11 cellular contexts compared by ENCODE assay signal in the genomic region with DNA sequence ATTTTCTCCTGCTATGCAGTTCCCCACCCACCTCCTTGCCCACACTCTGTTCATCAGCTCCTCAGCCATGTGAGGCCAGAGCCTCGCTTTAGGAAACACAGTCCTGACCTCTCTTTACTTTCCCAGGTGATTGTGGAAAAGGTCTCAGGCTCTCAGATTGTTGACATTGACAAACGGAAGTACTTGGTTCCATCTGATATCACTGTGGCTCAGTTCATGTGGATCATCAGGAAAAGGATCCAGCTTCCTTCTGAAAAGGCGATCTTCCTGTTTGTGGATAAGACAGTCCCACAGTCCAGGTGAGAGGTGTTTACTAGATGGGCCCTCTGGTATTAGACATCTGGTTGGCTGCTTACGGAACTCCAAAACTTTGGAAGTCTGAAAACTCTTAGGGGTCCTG. TPM values are rescaled to one million over a fixed set of nuclear protein-coding genes. Genes with fewer than 3 reads are reported as not detected.
A peak's percentile ranks its signal among the peaks of the same experiment; 100 is the strongest.
DNase-seq lines count a peak whose midpoint lies in the region; ATAC-seq and TF ChIP-seq lines count a peak whose summit lies in the region.
"Had no signal": no experiment of that assay in that cellular context is flagged by ENCODE, and none has a peak within 500 bp of the region (broad histone marks: within the 10 kb centered on the region; RNA-seq: fewer than 3 reads in every experiment).

No MANE protein-coding gene starts in this region.

- ATAC-seq in left ventricle myocardium superior (no peak), memory B cell (ENCODE audit: low read depth) (no peak), body of pancreas (no peak)
- ATAC-seq in activated CD8-positive, alpha-beta T cell treated with anti-CD3 and anti-CD28 coated beads for 36 hours: no peak

- H3K36me3 ChIP-seq in left ventricle myocardium inferior: peaks cover 54% of the 10 kb centered on the region
- H3K36me3 ChIP-seq in subcutaneous abdominal adipose tissue (ENCODE audit: control insufficient read depth in 5 of 5, insufficient read depth in 5 of 5, low read length in 5 of 5): peaks cover 6 to 51% (median 41%) of the 10 kb centered on the region in 5 donors
- no peaks in the 10 kb centered on the region for H3K36me3 ChIP-seq in body of pancreas (replicated peaks in 1 of 2; ENCODE audit: insufficient read depth in 1 of 2, low read depth in 2 of 2)

- H3K27me3 Mint-ChIP-seq in activated CD8-positive, alpha-beta T cell treated with anti-CD3 and anti-CD28 coated beads for 36 hours: peaks cover 7% of the 10 kb centered on the region
- H3K27me3 Mint-ChIP-seq in memory B cell: no peaks in the 10 kb centered on the region

- H3K27ac ChIP-seq in left ventricle myocardium inferior (replicated peaks) (no peak overlapping the region), subcutaneous abdominal adipose tissue (ENCODE audit: low read depth, low read length) (no peak overlapping the region), body of pancreas (no peak overlapping the region)

- no peak overlapping the region for H3K27ac Mint-ChIP-seq in activated CD8-positive, alpha-beta T cell treated with anti-CD3 and anti-CD28 coated beads for 36 hours
- H3K27ac Mint-ChIP-seq in memory B cell: no peak overlapping the region

- H3K9me3 Mint-ChIP-seq in activated CD8-positive, alpha-beta T cell treated with anti-CD3 and anti-CD28 coated beads for 36 hours: no peaks in the 10 kb centered on the region
- no peaks in the 10 kb centered on the region for H3K9me3 Mint-ChIP-seq in memory B cell

- H3K4me1 Mint-ChIP-seq in activated CD8-positive, alpha-beta T cell treated with anti-CD3 and anti-CD28 coated beads for 36 hours (ENCODE audit: low read depth): peaks cover 40% of the 10 kb centered on the region
- H3K4me1 Mint-ChIP-seq in memory B cell: peaks cover 26% of the 10 kb centered on the region

- CTCF ChIA-PET in activated CD8-positive, alpha-beta T cell treated with anti-CD3 and anti-CD28 coated beads for 36 hours (lab: Charles Lee): interaction anchor here (2.5 kb wide), 1 partner anchor 103 kb away, joined by 9 read pairs; a partner anchor contains a TSS

- no peak for TF ChIP-seq POLR2A in body of pancreas (IDR thresholded peaks at IDR 0.05)

- peak overlapping the region; percentile 93 for H3K4me3 Mint-ChIP-seq in activated CD8-positive, alpha-beta T cell treated with anti-CD3 and anti-CD28 coated beads for 36 hours
- H3K4me3 Mint-ChIP-seq in memory B cell: peak overlapping the region; percentile 89

- TF ChIP-seq CTCF in left ventricle myocardium inferior (IDR thresholded peaks at IDR 0.05; ENCODE audit: borderline replicate concordance) (no peak), body of pancreas (IDR thresholded peaks at IDR 0.05) (no peak)
- no peak for TF ChIP-seq CTCF in activated CD8-positive, alpha-beta T cell treated with anti-CD3 and anti-CD28 coated beads for 36 hours (IDR thresholded peaks at IDR 0.05)

- peaks cover 14% of the 10 kb centered on the region for H3K36me3 Mint-ChIP-seq in activated CD8-positive, alpha-beta T cell treated with anti-CD3 and anti-CD28 coated beads for 36 hours (ENCODE audit: low read depth)
- H3K36me3 Mint-ChIP-seq in memory B cell: peaks cover 8% of the 10 kb centered on the region

- POLR2A ChIA-PET in activated CD8-positive, alpha-beta T cell treated with anti-CD3 and anti-CD28 coated beads for 36 hours (lab: Charles Lee): interaction anchor here (0.8 to 3.9 kb wide), 3 partner anchors 10 to 55 kb away, joined by 3 to 19 read pairs (median 5); a partner anchor contains a TSS

- intact Hi-C loops in left ventricle myocardium inferior (cut with micrococcal nuclease) (no loop called here), left ventricle myocardium superior (cut with micrococcal nuclease) (no loop called here), body of pancreas (cut with DNase I) (no loop called here)
- intact Hi-C loops in activated CD8-positive, alpha-beta T cell treated with anti-CD3 and anti-CD28 coated beads for 36 hours (cut with micrococcal nuclease): loop anchor here (2.0 kb wide), 1 partner anchor 55 kb away; a partner anchor contains a TSS

- H3K9ac ChIP-seq in subcutaneous abdominal adipose tissue (ENCODE audit: low read length in 5 of 5): peak overlapping the region in 4 of 5 donors; percentile 9 to 91 (median 60)

- H3K27me3 ChIP-seq in left ventricle myocardium inferior (ENCODE audit: low read depth) (no peaks in the 10 kb centered on the region), subcutaneous abdominal adipose tissue (ENCODE audit: control insufficient read depth in 5 of 5, insufficient read depth in 4 of 5, low read length in 5 of 5) (no peaks in the 10 kb centered on the region), body of pancreas (no peaks in the 10 kb centered on the region)

- in situ Hi-C loops in G401 (cut with HindIII; ENCODE audit: low sequenced_read_pairs): no loop called here

- WGBS in body of pancreas, 2 donors: 67 to 68% methylated on average over 4 of the region's 4 CpGs

- DNase-seq in left ventricle myocardium inferior: no peak
- DNase-seq in left ventricle myocardium superior: no peak
- no peak for DNase-seq in activated CD8-positive, alpha-beta T cell treated with anti-CD3 and anti-CD28 coated beads for 36 hours
- no peak for DNase-seq in memory B cell (ENCODE audit: low spot score in 2 of 2)
- DNase-seq in body of pancreas: no peak
- DNase-seq in G401 (ENCODE audit: low spot score): no peak
- DNase-seq in SW480 (ENCODE audit: low spot score): no peak
- DNase-seq: stimulated activated CD4-positive, alpha-beta T cell treated with anti-CD3 and anti-CD28 coated beads, Interleukin-4, amount 100 ng/mL, for 4 hours had no signal

- peak overlapping the region; percentile 97 for H3K4me3 ChIP-seq in left ventricle myocardium inferior
- peak overlapping the region in 1 of 5 donors; percentile 84 for H3K4me3 ChIP-seq in subcutaneous abdominal adipose tissue (ENCODE audit: low read depth in 1 of 5, low read length in 5 of 5)
- no peak overlapping the region for H3K4me3 ChIP-seq in body of pancreas

- H3K9me3 ChIP-seq in left ventricle myocardium inferior (replicated peaks) (no peaks in the 10 kb centered on the region), subcutaneous abdominal adipose tissue (ENCODE audit: control insufficient read depth in 5 of 5, low read length in 5 of 5) (no peaks in the 10 kb centered on the region), body of pancreas (no peaks in the 10 kb centered on the region)

- H3K4me1 ChIP-seq in left ventricle myocardium inferior (peaks cover 79% of the 10 kb centered on the region), subcutaneous abdominal adipose tissue (ENCODE audit: control insufficient read depth in 5 of 5, insufficient read depth in 5 of 5, low read length in 5 of 5) (peaks cover 0 to 54% (median 41%) of the 10 kb centered on the region in 5 donors), body of pancreas (peaks cover 34% of the 10 kb centered on the region)

RNA-seq across cellular contexts. Expression of a gene that starts 1.7 kb away (rescaled TPM):
- total RNA-seq in left ventricle myocardium inferior (280 TPM), left ventricle myocardium superior (245 TPM), body of pancreas (10 to 100 TPM; 35.9 to 66.2 TPM)
- total RNA-seq in activated CD8-positive, alpha-beta T cell treated with anti-CD3 and anti-CD28 coated beads for 36 hours: 10 to 100 TPM; 56.3 to 57.4 TPM
- 18.9 and 20.1 TPM in 2 replicates for total RNA-seq in G401 (2014; rRNA removed; shearing (Covaris generic))

RNA-seq across cellular contexts. Expression of a gene that starts 11.9 kb away (rescaled TPM):
- total RNA-seq in left ventricle myocardium inferior (6.6 TPM), left ventricle myocardium superior (4.6 TPM), body of pancreas (1 to 10 TPM; 2.6 to 7.6 TPM)
- total RNA-seq in activated CD8-positive, alpha-beta T cell treated with anti-CD3 and anti-CD28 coated beads for 36 hours: 1 to 10 TPM; 4.9 to 5.1 TPM
- total RNA-seq in G401 (2014; rRNA removed; shearing (Covaris generic)): 24.2 and 46.1 TPM in 2 replicates

RNA-seq across cellular contexts. Expression of a gene that starts 32.0 kb away (rescaled TPM):
- total RNA-seq in left ventricle myocardium inferior (0.85 TPM), left ventricle myocardium superior (0.07 TPM), body of pancreas (not detected)
- total RNA-seq in activated CD8-positive, alpha-beta T cell treated with anti-CD3 and anti-CD28 coated beads for 36 hours: not detected
- total RNA-seq in G401 (2014; rRNA removed; shearing (Covaris generic)): 0.12 TPM in 1 of 2 replicates, not detected in the other
- total RNA-seq: LHCN-M2, pulmonary artery endothelial cell had no signal

RNA-seq across cellular contexts. Expression of a gene that starts 55.2 kb away (rescaled TPM):
- 28.4 TPM for total RNA-seq in left ventricle myocardium inferior
- total RNA-seq in left ventricle myocardium superior: 19.0 TPM
- 10 to 100 TPM; 41.7 to 43.6 TPM for total RNA-seq in activated CD8-positive, alpha-beta T cell treated with anti-CD3 and anti-CD28 coated beads for 36 hours
- total RNA-seq in body of pancreas: 10 to 100 TPM; 12.9 to 14.8 TPM
- 24.2 and 25.1 TPM in 2 replicates for total RNA-seq in G401 (2014; rRNA removed; shearing (Covaris generic))
